ENCODE assay signal across 28 cellular contexts in the genomic region with DNA sequence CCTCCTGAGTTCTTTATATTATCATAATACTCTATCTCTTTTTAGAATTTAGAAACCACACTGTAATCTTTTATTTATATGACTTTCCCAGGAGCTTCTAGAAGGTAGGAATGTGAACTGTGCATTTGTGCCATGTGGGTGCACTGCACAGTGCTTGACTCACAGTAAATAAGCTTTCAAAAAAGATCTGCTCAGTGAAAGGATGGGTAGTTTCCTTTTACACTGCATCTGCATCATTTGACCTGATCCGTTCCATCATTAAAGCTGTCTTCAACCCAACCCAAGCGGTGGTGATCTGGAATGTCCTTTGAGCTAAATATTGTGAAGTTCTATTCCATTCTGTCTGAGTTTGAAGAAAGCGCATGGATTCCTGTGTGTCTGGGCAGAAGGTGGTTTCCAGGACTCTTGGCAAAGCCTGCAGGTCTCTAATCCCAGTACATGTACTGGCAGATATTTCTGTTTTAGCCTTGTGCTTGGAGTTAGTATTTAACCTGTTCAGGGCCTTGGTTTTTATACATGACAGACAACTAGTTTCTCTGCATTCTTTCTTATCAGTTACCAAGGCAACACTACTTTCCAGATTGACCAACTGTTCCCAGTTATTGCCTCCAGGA.
A peak's percentile ranks its signal among the peaks of the same experiment; 100 is the strongest.
DNase-seq lines count a peak whose midpoint lies in the region; TF ChIP-seq lines count a peak whose summit lies in the region.
"Had no signal": no experiment of that assay in that cellular context is flagged by ENCODE, and none has a peak within 500 bp of the region (broad histone marks: within the 10 kb centered on the region; RNA-seq: fewer than 3 reads in every experiment).

No MANE protein-coding gene starts in this region.

- H3K27me3 Mint-ChIP-seq in Caco-2 (ENCODE audit: insufficient read depth, unreplicated experiment), result no peaks in the 10 kb centered on the region
- no peaks in the 10 kb centered on the region for H3K27me3 Mint-ChIP-seq in endodermal cell (ENCODE audit: insufficient read depth)
- no peaks in the 10 kb centered on the region for H3K27me3 Mint-ChIP-seq in nephron progenitor cell (ENCODE audit: low read depth, poor library complexity)
- H3K27me3 Mint-ChIP-seq: activated naive CD8-positive, alpha-beta T cell treated with anti-CD3 and anti-CD28 coated beads, Interleukin-2, amount 10 ng/mL, durations not matched to agents 7 days and 5 days; dendritic cell treated with granulocyte-macrophage colony-stimulating factor and Interleukin-4, amounts not matched to agents 40 ng/mL and 50 ng/mL, for 4 days; naive B cell had no signal

- no peak for TF ChIP-seq CTCF in Caco-2 (IDR thresholded peaks at IDR 0.05; ENCODE audit: insufficient read depth in 1 of 2, low read depth in 1 of 2, low read length in 1 of 2, severe bottlenecking in 1 of 2, unreplicated experiment in 1 of 2)
- TF ChIP-seq CTCF in VCaP (conservative IDR thresholded peaks at IDR 0.05), result no peak
- no peak for TF ChIP-seq CTCF in endodermal cell (conservative IDR thresholded peaks at IDR 0.05)
- no peak for TF ChIP-seq CTCF in nephron progenitor cell (IDR thresholded peaks at IDR 0.05)

- H3K4me1 ChIP-seq in Caco-2 (peaks cover 10% of the 10 kb centered on the region), endodermal cell (ENCODE audit: control insufficient read depth, insufficient read depth, low read length) (no peaks in the 10 kb centered on the region)
- H3K4me1 ChIP-seq: vagina had no signal

- peak overlapping the region; percentile 35 for H3K27ac Mint-ChIP-seq in Caco-2 (ENCODE audit: unreplicated experiment)
- H3K27ac Mint-ChIP-seq in endodermal cell, result no peak overlapping the region
- H3K27ac Mint-ChIP-seq in nephron progenitor cell, result peak overlapping the region; percentile 13
- H3K27ac Mint-ChIP-seq: activated CD8-positive, alpha-beta T cell treated with anti-CD3 and anti-CD28 coated beads, Interleukin-2, amount 10 ng/mL, durations not matched to agents 7 days and 5 days; activated naive CD8-positive, alpha-beta T cell treated with anti-CD3 and anti-CD28 coated beads, Interleukin-2, amount 10 ng/mL, durations not matched to agents 7 days and 5 days; dendritic cell treated with granulocyte-macrophage colony-stimulating factor and Interleukin-4, amounts not matched to agents 40 ng/mL and 50 ng/mL, for 4 days had no signal

- DNase-seq in Caco-2 (peak in 1 of 2 experiments; percentile 42), endodermal cell (no peak), nephron progenitor cell (no peak), NCI-H2107 treated with DMSO at 0.1 percent for 48 hours (lab: John Stamatoyannopoulos, UW; ENCODE audit: unreplicated experiment) (no peak), KG1 (lab: John Stamatoyannopoulos, UW) (no peak), NCI-H1436 treated with DMSO at 0.1 percent for 48 hours (lab: John Stamatoyannopoulos, UW) (no peak)
- DNase-seq in activated effector memory CD4-positive, alpha-beta T cell treated with Interleukin-2 at 50 U/mL for 16 hours, result no peak
- DNase-seq: activated CD4-positive, CD25-positive, alpha-beta regulatory T cell treated with anti-CD3 and anti-CD28 coated beads, Interleukin-2, amount 50 U/mL, for 72 hours; activated CD8-positive, alpha-beta T cell treated with anti-CD3 and anti-CD28 coated beads, Interleukin-2, amount 10 ng/mL, durations not matched to agents 7 days and 5 days; activated effector memory CD4-positive, alpha-beta T cell treated with anti-CD3 and anti-CD28 coated beads, Interleukin-2, amount 50 U/mL, for 16 hours; activated naive CD8-positive, alpha-beta T cell treated with anti-CD3 and anti-CD28 coated beads, Interleukin-2, amount 10 ng/mL, durations not matched to agents 7 days and 5 days; activated T-cell treated with anti-CD3 and anti-CD28 coated beads for 4 hours; Calu3; mesendoderm; naive B cell; NCI-H1092; NCI-H2081; NCI-H345; retina; SHP77 treated with DMSO at 0.1 percent for 48 hours; stimulated activated CD4-positive, alpha-beta T cell treated with anti-CD3 and anti-CD28 coated beads, Interleukin-12 subunit alpha, Interleukin-12 subunit beta, amount 100 ng/mL, for 4 hours; stimulated activated CD4-positive, alpha-beta T cell treated with anti-CD3 and anti-CD28 coated beads, Interleukin-4, amount 100 ng/mL, for 4 hours; stimulated activated naive CD4-positive, alpha-beta T cell; testis had no signal

- no peak overlapping the region for H3K9ac ChIP-seq in endodermal cell (ENCODE audit: extremely low read depth, low read length, poor library complexity, severe bottlenecking)

- intact Hi-C loops in Caco-2 (cut with micrococcal nuclease; ENCODE audit: unreplicated experiment), result no loop called here

- H3K36me3 Mint-ChIP-seq in Caco-2 (ENCODE audit: insufficient read depth, unreplicated experiment) (peaks cover 60% of the 10 kb centered on the region), endodermal cell (ENCODE audit: low read depth) (peaks cover 64% of the 10 kb centered on the region), nephron progenitor cell (ENCODE audit: low read depth) (peaks cover 57% of the 10 kb centered on the region)

- H3K9me3 Mint-ChIP-seq in Caco-2 (ENCODE audit: unreplicated experiment), result no peaks in the 10 kb centered on the region
- H3K9me3 Mint-ChIP-seq in endodermal cell, result no peaks in the 10 kb centered on the region
- no peaks in the 10 kb centered on the region for H3K9me3 Mint-ChIP-seq in nephron progenitor cell
- H3K9me3 Mint-ChIP-seq: activated naive CD8-positive, alpha-beta T cell treated with anti-CD3 and anti-CD28 coated beads, Interleukin-2, amount 10 ng/mL, durations not matched to agents 7 days and 5 days; dendritic cell treated with granulocyte-macrophage colony-stimulating factor and Interleukin-4, amounts not matched to agents 40 ng/mL and 50 ng/mL, for 4 days; naive B cell had no signal

- BruUV-seq in Caco-2 (replicated peaks; lab: Mats Ljungman, UMichigan), result no TSS peak

- no peak overlapping the region for H3K4me3 ChIP-seq in Caco-2 (ENCODE audit: low read depth, low read length)
- H3K4me3 ChIP-seq in endodermal cell (ENCODE audit: low read length), result no peak overlapping the region
- H3K4me3 ChIP-seq: HAP-1, testis, vagina had no signal

- H3K4me3 Mint-ChIP-seq in Caco-2 (ENCODE audit: unreplicated experiment) (no peak overlapping the region), endodermal cell (no peak overlapping the region), nephron progenitor cell (no peak overlapping the region)
- H3K4me3 Mint-ChIP-seq: activated CD8-positive, alpha-beta T cell treated with anti-CD3 and anti-CD28 coated beads, Interleukin-2, amount 10 ng/mL, durations not matched to agents 7 days and 5 days; activated naive CD8-positive, alpha-beta T cell treated with anti-CD3 and anti-CD28 coated beads, Interleukin-2, amount 10 ng/mL, durations not matched to agents 7 days and 5 days; dendritic cell treated with granulocyte-macrophage colony-stimulating factor and Interleukin-4, amounts not matched to agents 40 ng/mL and 50 ng/mL, for 4 days; naive B cell had no signal

- H3K27ac ChIP-seq in VCaP, result peak overlapping the region; percentile 4; the same call in 1 of the 2 replicates
- peak overlapping the region; percentile 74 for H3K27ac ChIP-seq in endodermal cell (ENCODE audit: low read depth, low read length)
- H3K27ac ChIP-seq: testis, vagina had no signal

- 97 to 100% methylated on average over 2 to 3 of the region's 3 CpGs for WGBS in endodermal cell (ENCODE audit: insufficient coverage in 1 of 2, insufficient read length in 1 of 2), 2 experiments

- H3K4me1 Mint-ChIP-seq in Caco-2 (ENCODE audit: low read depth, unreplicated experiment) (no peaks in the 10 kb centered on the region), endodermal cell (no peaks in the 10 kb centered on the region), nephron progenitor cell (no peaks in the 10 kb centered on the region)
- H3K4me1 Mint-ChIP-seq: naive B cell had no signal

- H3K9me3 ChIP-seq in Caco-2 (no peaks in the 10 kb centered on the region), endodermal cell (ENCODE audit: control insufficient read depth, low read length) (no peaks in the 10 kb centered on the region)
- H3K9me3 ChIP-seq: HAP-1, testis, vagina had no signal

- H3K36me3 ChIP-seq in Caco-2 (ENCODE audit: control insufficient read depth, insufficient read depth, low read length) (no peaks in the 10 kb centered on the region), endodermal cell (ENCODE audit: control insufficient read depth, insufficient read depth, low read length) (peaks cover 80% of the 10 kb centered on the region)

- CTCF ChIA-PET in Caco-2 (lab: Charles Lee), result no interaction called here

- H3K27me3 ChIP-seq in Caco-2 (replicated peaks; ENCODE audit: control insufficient read depth, insufficient read depth, low read length) (no peaks in the 10 kb centered on the region), endodermal cell (ENCODE audit: control insufficient read depth, insufficient read depth, low read length, poor library complexity, severe bottlenecking) (no peaks in the 10 kb centered on the region)
- H3K27me3 ChIP-seq: testis, vagina had no signal

- POLR2A ChIA-PET in Caco-2 (lab: Charles Lee), result interaction anchor here (0.6 kb wide), 1 partner anchor 285 kb away, joined by 3 read pairs; no protein-coding TSS in a partner anchor
